In the genomic region with DNA sequence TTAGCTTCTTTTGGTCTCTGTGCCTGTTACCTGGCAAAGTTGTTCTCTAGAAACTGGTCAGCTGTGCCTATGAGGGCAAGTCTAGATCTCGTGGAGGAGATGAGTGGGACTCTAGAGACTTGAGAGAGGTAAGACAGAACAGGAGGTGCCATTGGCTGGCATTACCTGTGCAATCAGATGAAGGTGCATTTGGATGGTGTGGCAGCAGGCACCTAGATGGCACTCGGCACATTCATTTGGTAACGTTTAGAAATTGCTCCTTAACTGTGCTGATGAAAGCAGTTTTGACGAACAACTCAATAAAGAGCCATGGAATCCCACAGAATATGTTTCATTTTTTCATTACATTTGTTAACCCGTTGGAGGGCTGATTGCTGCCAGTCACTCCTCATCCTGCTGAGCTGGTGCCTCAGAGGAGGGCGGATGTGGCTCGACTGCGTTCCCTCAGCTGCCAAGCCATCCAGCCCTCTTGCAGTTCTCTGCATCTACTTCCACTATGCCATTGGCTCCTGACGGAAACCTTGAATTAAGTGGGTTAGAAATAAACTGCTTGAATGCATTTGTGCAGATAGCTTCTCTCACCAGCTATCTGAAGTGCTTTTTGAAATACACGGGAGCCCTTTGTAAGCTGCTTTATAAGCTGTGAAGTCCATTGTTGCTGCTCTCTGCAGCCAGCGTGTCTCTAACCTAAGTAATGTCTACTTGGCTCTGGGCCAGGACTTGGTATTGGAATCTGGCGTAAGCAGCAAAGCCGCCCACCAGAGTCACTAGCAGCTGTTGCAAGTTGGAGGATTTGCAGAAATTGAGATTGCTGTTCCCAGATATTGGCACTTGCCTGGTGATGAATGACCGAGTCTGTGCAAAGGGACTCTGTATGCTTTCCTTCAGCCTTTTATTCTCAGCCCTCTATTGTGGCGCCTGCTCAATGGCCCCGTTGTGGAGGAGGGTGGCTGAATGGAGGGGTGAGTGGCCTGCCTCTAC, we compare ENCODE assay signal across 8 cellular contexts.
A peak's percentile ranks its signal among the peaks of the same experiment; 100 is the strongest.
DNase-seq lines count a peak whose midpoint lies in the region; ATAC-seq, FAIRE-seq and TF ChIP-seq lines count a peak whose summit lies in the region.

No MANE protein-coding gene starts in this region.

- H3K4me3 ChIP-seq in HepG2 (replicated peaks in 1 of 3; ENCODE audit: insufficient read depth in 1 of 3, low read depth in 2 of 3, low read length in 3 of 3) (no peak overlapping the region), right lobe of liver (no peak overlapping the region), SJCRH30 (no peak overlapping the region), right cardiac atrium (ENCODE audit: low read length) (no peak overlapping the region)

- H2AFZ ChIP-seq in HepG2 (ENCODE audit: low read length): no peak overlapping the region

- no peak for FAIRE-seq in HepG2 (lab: Jason Lieb, UNC)

- H3K9me3 ChIP-seq in HepG2 (ENCODE audit: low read length) (no peaks in the 10 kb centered on the region), right lobe of liver (no peaks in the 10 kb centered on the region), SJCRH30 (replicated peaks) (no peaks in the 10 kb centered on the region), right cardiac atrium (ENCODE audit: control insufficient read depth, low read length) (no peaks in the 10 kb centered on the region)

- no peak overlapping the region for H3K9ac ChIP-seq in HepG2 (ENCODE audit: insufficient read depth, low read depth, low read length)

- H3K27me3 ChIP-seq in HepG2 (ENCODE audit: control insufficient read depth in 1 of 2, insufficient read depth in 2 of 2, low read length in 2 of 2) (no peaks in the 10 kb centered on the region), right lobe of liver (no peaks in the 10 kb centered on the region), SJCRH30 (no peaks in the 10 kb centered on the region), right cardiac atrium (ENCODE audit: control insufficient read depth, insufficient read depth) (no peaks in the 10 kb centered on the region)

- ATAC-seq in HepG2 (no peak), right lobe of liver (no peak), right cardiac atrium (peak; percentile 39 to 43), HG02852 (IDR thresholded peaks at IDR 0.05; ENCODE audit: unreplicated experiment) (no peak), GM21423 (IDR thresholded peaks at IDR 0.05; ENCODE audit: unreplicated experiment) (no peak)

- TF ChIP-seq POLR2A in HepG2 (IDR thresholded peaks at IDR 0.05; ENCODE audit: insufficient read depth in 1 of 2, low read depth in 2 of 2, low read length in 2 of 2) (no peak), right lobe of liver (IDR thresholded peaks at IDR 0.05) (no peak)

- no peak for TF ChIP-seq RAD21 in HepG2 (CRISPR knock-in tag; IDR thresholded peaks at IDR 0.05)

- H3K4me1 ChIP-seq in HepG2 (ENCODE audit: insufficient read depth, low read length): no peaks in the 10 kb centered on the region
- no peaks in the 10 kb centered on the region for H3K4me1 ChIP-seq in right lobe of liver
- peaks cover 39% of the 10 kb centered on the region for H3K4me1 ChIP-seq in SJCRH30
- H3K4me1 ChIP-seq in right cardiac atrium (ENCODE audit: control insufficient read depth, insufficient read depth, low read length): no peaks in the 10 kb centered on the region

- POLR2A ChIA-PET in HepG2 (lab: Yijun Ruan, JAX): no interaction called here

- no peak for TF ChIP-seq CTCF in HepG2 (CRISPR knock-in tag; IDR thresholded peaks at IDR 0.05)
- TF ChIP-seq CTCF in right lobe of liver (IDR thresholded peaks at IDR 0.05): no peak

- no peaks in the 10 kb centered on the region for H4K20me1 ChIP-seq in HepG2 (ENCODE audit: insufficient read depth, low read length)

- TF ChIP-seq EP300 in HepG2 (IDR thresholded peaks at IDR 0.05; ENCODE audit: low read depth in 2 of 2, low read length in 2 of 2) (no peak), HepG2 (CRISPR knock-in tag; IDR thresholded peaks at IDR 0.05; ENCODE audit: borderline replicate concordance) (no peak)

- intact Hi-C loops in HepG2 (cut with micrococcal nuclease; ENCODE audit: unreplicated experiment): no loop called here
- intact Hi-C loops in right lobe of liver (cut with DNase I): no loop called here
- intact Hi-C loops in right cardiac atrium (cut with DNase I): no loop called here

- H3K36me3 ChIP-seq in HepG2 (replicated peaks in 1 of 2; ENCODE audit: control insufficient read depth in 1 of 2, insufficient read depth in 2 of 2, low read length in 2 of 2) (peaks cover 6 to 67% of the 10 kb centered on the region in 2 experiments), right lobe of liver (peaks cover 0 to 8% (median 2%) of the 10 kb centered on the region in 4 donors), SJCRH30 (0 out of 2 replicates have a peak, but pooled peaks cover 3% of the 10 kb centered on the region)

- CTCF ChIA-PET in HepG2 (lab: Yijun Ruan, JAX; ENCODE audit: low intra/inter-chr PET ratio, low total read pairs): no interaction called here

- no peak for DNase-seq in HepG2 (ENCODE audit: low spot score)
- DNase-seq in right lobe of liver: no peak
- peak; percentile 95 to 98 for DNase-seq in SJCRH30
- peak; percentile 37 to 52 (median 47) for DNase-seq in right cardiac atrium
- DNase-seq in stimulated activated naive CD4-positive, alpha-beta T cell (lab: John Stamatoyannopoulos, UW): no peak
- no peak for DNase-seq in SKM-1 treated with dmso at 0.1 percent for 144 hours (lab: John Stamatoyannopoulos, UW; ENCODE audit: unreplicated experiment)

- 93% methylated on average over 12 of the region's 16 CpGs for WGBS in HepG2 (ENCODE audit: low lambda C conversion rate)
- WGBS in right lobe of liver (ENCODE audit: insufficient coverage, low coverage, low lambda C conversion rate, missing lambda C conversion rate): 83% methylated on average over 10 of the region's 16 CpGs
- 65% methylated on average over 16 of the region's 16 CpGs for WGBS in right cardiac atrium

- no peak overlapping the region for H3K27ac ChIP-seq in HepG2 (ENCODE audit: extremely low read length, insufficient read depth, low read length)
- H3K27ac ChIP-seq in right lobe of liver: no peak overlapping the region
- peak overlapping the region; percentile 39 for H3K27ac ChIP-seq in SJCRH30
- no peak overlapping the region for H3K27ac ChIP-seq in right cardiac atrium (ENCODE audit: low read length)

- BruUV-seq in HepG2 (replicated peaks; lab: Mats Ljungman, UMichigan): no TSS peak

- H3K4me2 ChIP-seq in HepG2 (ENCODE audit: low read depth, low read length): no peak overlapping the region

- in situ Hi-C loops in HepG2 (cut with HindIII; ENCODE audit: extremely low pct_ligation_motif_present, low pct_unique_long_range_greater_than_20kb): no loop called here

- no peaks in the 10 kb centered on the region for H3K79me2 ChIP-seq in HepG2 (ENCODE audit: insufficient read depth, low read length)

TF ChIP-seq in HepG2, 621 proteins besides CTCF, POLR2A, EP300 and RAD21:
- no peak for TF ChIP-seq KDM4B (CRISPR knock-in tag; IDR thresholded peaks at IDR 0.05)
- peak; percentile 80 for TF ChIP-seq RBM22 (optimal IDR thresholded peaks at IDR 0.05; ENCODE audit: low read length)
- TF ChIP-seq ZNF350 (CRISPR knock-in tag; IDR thresholded peaks at IDR 0.05; ENCODE audit: borderline replicate concordance, low read depth): no peak

Comparison
In these comparisons a context has a peak if more than half of its experiments do, and no peak if none do; other contexts are left out.
1. ATAC-seq: peak in right cardiac atrium (2 of 2); none in HepG2 (single experiment), right lobe of liver (0 of 4), HG02852 (single experiment) and GM21423 (single experiment).
2. DNase-seq: peak in SJCRH30 (2 of 2) and right cardiac atrium (3 of 3); none in HepG2 (single experiment), right lobe of liver (0 of 3), stimulated activated naive CD4-positive, alpha-beta T cell (0 of 6) and SKM-1 treated with dmso at 0.1 percent for 144 hours (single experiment).